ENCODE assay signal across 8 cellular contexts in the genomic region with DNA sequence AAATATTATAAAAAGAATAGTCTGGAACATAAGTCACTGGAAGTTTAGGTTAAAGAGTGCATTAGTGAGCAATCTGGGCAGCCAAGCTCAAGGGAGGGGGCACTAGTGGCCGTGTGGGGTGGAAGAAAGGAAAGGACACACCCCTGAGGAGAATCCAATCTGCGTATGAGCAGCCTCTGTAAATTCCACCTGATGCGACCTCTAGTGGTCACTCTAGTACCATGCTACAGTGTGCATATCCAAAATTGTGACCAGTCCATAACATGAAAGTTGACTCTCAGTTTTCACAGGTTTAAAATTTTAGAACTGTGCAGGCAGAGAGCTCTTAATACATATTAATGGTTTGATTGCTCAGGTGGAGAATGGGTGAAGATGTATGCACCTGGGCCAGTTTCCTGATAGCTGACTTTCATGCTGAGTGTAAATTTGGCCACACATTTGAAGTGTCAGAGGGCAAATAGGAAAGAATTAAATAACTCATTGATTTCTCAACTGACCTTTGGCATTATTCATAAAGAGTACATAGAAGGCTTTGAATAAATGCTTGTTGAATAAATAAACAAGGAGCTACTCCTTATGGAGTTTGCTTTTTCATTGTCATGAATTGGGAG.
DNase-seq lines count a peak whose midpoint lies in the region; ATAC-seq and TF ChIP-seq lines count a peak whose summit lies in the region.

No MANE protein-coding gene starts in this region.

- peaks cover 10% of the 10 kb centered on the region for H3K4me1 Mint-ChIP-seq in T-helper 17 cell

- H3K4me3 Mint-ChIP-seq in T-helper 17 cell, result no peak overlapping the region

- TF ChIP-seq CTCF in AG09309 (IDR thresholded peaks at IDR 0.05; ENCODE audit: control insufficient read depth, insufficient read depth, low read depth, low read length, missing control alignments) (peak; percentile 81), breast epithelium (IDR thresholded peaks at IDR 0.05) (peak; percentile 34 to 68 (median 64)), kidney epithelial cell (IDR thresholded peaks at IDR 0.05; ENCODE audit: insufficient read depth, low read length, poor library complexity, severe bottlenecking) (peak; percentile 88)

- H3K9me3 ChIP-seq in T-helper 17 cell (ENCODE audit: control insufficient read depth, low read length, poor library complexity, severe bottlenecking) (no peaks in the 10 kb centered on the region), breast epithelium (peaks cover 0 to 11% of the 10 kb centered on the region in 2 donors)

- DNase-seq in AG09309 (ENCODE audit: low read depth) (peak; percentile 5), NCI-H1105 treated with DMSO at 0.1 percent for 48 hours (lab: John Stamatoyannopoulos, UW) (peak; percentile 78), T-helper 17 cell (peak in 2 of 3 donors; percentile 17 to 24), breast epithelium (ENCODE audit: low spot score in 2 of 2) (no peak), kidney epithelial cell (ENCODE audit: low read depth) (no peak)
- peak; percentile 11 to 30 for DNase-seq in stimulated activated CD4-positive, alpha-beta T cell treated with anti-CD3 and anti-CD28 coated beads, Interleukin-4, amount 100 ng/mL, for 48 hours (ENCODE audit: low read depth in 2 of 2)

- intact Hi-C loops in breast epithelium (cut with DNase I; ENCODE audit: low total_unique reads), result loop anchor here (10.0 kb wide), 1 partner anchor 240 kb away; no protein-coding TSS in a partner anchor

- H3K36me3 ChIP-seq in breast epithelium (no peaks in the 10 kb centered on the region), kidney epithelial cell (ENCODE audit: control insufficient read depth, insufficient read depth, low read length) (no peaks in the 10 kb centered on the region)

- H3K27me3 ChIP-seq in breast epithelium (no peaks in the 10 kb centered on the region), kidney epithelial cell (ENCODE audit: control insufficient read depth, insufficient read depth, low read length) (no peaks in the 10 kb centered on the region)

- peaks cover 3% of the 10 kb centered on the region for H3K36me3 Mint-ChIP-seq in T-helper 17 cell (ENCODE audit: low read depth)

- H3K4me3 ChIP-seq in AG09309 (ENCODE audit: control insufficient read depth, low read depth, low read length), result no peak overlapping the region
- H3K4me3 ChIP-seq in breast epithelium, result no peak overlapping the region
- no peak overlapping the region for H3K4me3 ChIP-seq in kidney epithelial cell (ENCODE audit: low read depth, low read length)

- no peak overlapping the region for H3K27ac ChIP-seq in breast epithelium

- peaks cover 6% of the 10 kb centered on the region for H3K27me3 Mint-ChIP-seq in T-helper 17 cell

- ATAC-seq in GM18508 (IDR thresholded peaks at IDR 0.05; ENCODE audit: insufficient read depth, unreplicated experiment), result peak; percentile 94
- peak; percentile 97 for ATAC-seq in HG02870 (IDR thresholded peaks at IDR 0.05; ENCODE audit: unreplicated experiment)
- peak; percentile 96 for ATAC-seq in T-helper 17 cell

- H3K27ac Mint-ChIP-seq in T-helper 17 cell, result no peak overlapping the region

- no peaks in the 10 kb centered on the region for H3K4me1 ChIP-seq in breast epithelium

- TF ChIP-seq POLR2A in breast epithelium (IDR thresholded peaks at IDR 0.05), result no peak

Comparison
In these comparisons a context has a peak if more than half of its experiments do, and no peak if none do; other contexts are left out.
1. DNase-seq: peak in AG09309 (single experiment), NCI-H1105 treated with DMSO at 0.1 percent for 48 hours (single experiment), T-helper 17 cell (2 of 3) and stimulated activated CD4-positive, alpha-beta T cell treated with anti-CD3 and anti-CD28 coated beads, Interleukin-4, amount 100 ng/mL, for 48 hours (2 of 2); none in breast epithelium (0 of 2) and kidney epithelial cell (single experiment).
2. Peak in every context shown above with its lines, with median percentiles within 50 percentile points of each other: CTCF ChIP-seq and ATAC-seq.